8 cellular contexts compared by ENCODE assay signal in genomic region chr16:67872131-67872630, GRCh38. TPM values are rescaled to one million over a fixed set of nuclear protein-coding genes. Genes with fewer than 3 reads are reported as not detected.
DNase-seq lines count a peak whose midpoint lies in the region; ATAC-seq, FAIRE-seq and TF ChIP-seq lines count a peak whose summit lies in the region.

No MANE protein-coding gene starts in this region.

- intact Hi-C loops in MCF 10A (cut with micrococcal nuclease), result no loop called here

- peak overlapping the region; percentile 94 for H3K27ac Mint-ChIP-seq in MCF 10A (ENCODE audit: low read depth, unreplicated experiment)
- H3K27ac Mint-ChIP-seq in naive thymus-derived CD8-positive, alpha-beta T cell, result peak overlapping the region; percentile 70 to 95 (median 92)

- H3K4me1 Mint-ChIP-seq in MCF 10A (ENCODE audit: insufficient read depth, unreplicated experiment), result peaks cover 34% of the 10 kb centered on the region
- peaks cover 20 to 39% (median 33%) of the 10 kb centered on the region in 4 donors for H3K4me1 Mint-ChIP-seq in naive thymus-derived CD8-positive, alpha-beta T cell

- H3K9me3 Mint-ChIP-seq in MCF 10A (ENCODE audit: unreplicated experiment), result no peaks in the 10 kb centered on the region
- no peaks in the 10 kb centered on the region for H3K9me3 Mint-ChIP-seq in naive thymus-derived CD8-positive, alpha-beta T cell

- no peak for FAIRE-seq in H54 (lab: Jason Lieb, UNC)

- peaks cover 71% of the 10 kb centered on the region for H3K36me3 Mint-ChIP-seq in MCF 10A (ENCODE audit: insufficient read depth, unreplicated experiment)
- peaks cover 0 to 39% (median 6%) of the 10 kb centered on the region in 3 donors for H3K36me3 Mint-ChIP-seq in naive thymus-derived CD8-positive, alpha-beta T cell

- TF ChIP-seq CTCF in AG10803 (conservative IDR thresholded peaks at IDR 0.05; ENCODE audit: low read length) (no peak), MCF 10A (IDR thresholded peaks at IDR 0.05; ENCODE audit: unreplicated experiment) (no peak)

- no peak for TF ChIP-seq POLR2A in H54 (IDR thresholded peaks at IDR 0.05; ENCODE audit: low read depth, low read length)

- DNase-seq in AG10803 (ENCODE audit: low read depth) (no peak), MCF 10A (ENCODE audit: unreplicated experiment) (no peak), mucosa of gallbladder (ENCODE audit: low spot score) (no peak), H54 (ENCODE audit: insufficient read length, low spot score) (no peak)
- DNase-seq in Jurkat, Clone E6-1 (ENCODE audit: low read depth, low spot score), result no peak
- no peak for DNase-seq in naive thymus-derived CD8-positive, alpha-beta T cell

- H3K27me3 Mint-ChIP-seq in MCF 10A (ENCODE audit: insufficient read depth, unreplicated experiment), result no peaks in the 10 kb centered on the region
- H3K27me3 Mint-ChIP-seq in naive thymus-derived CD8-positive, alpha-beta T cell, result no peaks in the 10 kb centered on the region

- H3K4me3 ChIP-seq in AG10803 (ENCODE audit: low read length), result peak overlapping the region; percentile 91
- peak overlapping the region; percentile 77 for H3K4me3 ChIP-seq in Jurkat, Clone E6-1 (ENCODE audit: low read length)

- peak overlapping the region; percentile 89 for H3K4me3 Mint-ChIP-seq in MCF 10A (ENCODE audit: unreplicated experiment)
- H3K4me3 Mint-ChIP-seq in naive thymus-derived CD8-positive, alpha-beta T cell, result peak overlapping the region; percentile 75 to 95 (median 90)

- CTCF ChIA-PET in MCF 10A (lab: Yijun Ruan, JAX), result interaction anchor here (1.3 to 1.6 kb wide), 3 partner anchors 11 to 56 kb away, joined by 3 to 17 read pairs (median 5); no protein-coding TSS in a partner anchor

- BruUV-seq in MCF 10A (replicated peaks; lab: Mats Ljungman, UMichigan), result no TSS peak

- no peak for ATAC-seq in naive thymus-derived CD8-positive, alpha-beta T cell
- ATAC-seq in HG03139 (IDR thresholded peaks at IDR 0.05; ENCODE audit: unreplicated experiment) (no peak), GM21360 (IDR thresholded peaks at IDR 0.05; ENCODE audit: unreplicated experiment) (no peak)

- POLR2A ChIA-PET in MCF 10A (lab: Yijun Ruan, JAX), result interaction anchor here (0.7 to 2.9 kb wide), 7 partner anchors 10 to 153 kb away, joined by 3 to 23 read pairs (median 3); partner anchors contain the start of genes GFOD2 and NUTF2
- POLR2A ChIA-PET in naive thymus-derived CD8-positive, alpha-beta T cell (lab: Charles Lee), result interaction anchor here (0.6 to 2.6 kb wide), 5 partner anchors 14 to 353 kb away, joined by 3 to 16 read pairs (median 4); partner anchors contain the start of genes PSKH1 and PSMB10

RNA-seq across cellular contexts. Expression of gene EDC4, which starts 0.7 kb away (rescaled TPM):
- 109 TPM for polyA plus RNA-seq in Jurkat, Clone E6-1 (2012; ENCODE audit: insufficient read depth, insufficient read length)
- total RNA-seq in MCF 10A (2022) (50.9 and 51.3 TPM in 2 replicates), mucosa of gallbladder (59.5 TPM)
- 100 to 1,000 TPM; 123 to 136 TPM for total RNA-seq in naive thymus-derived CD8-positive, alpha-beta T cell
- 10 to 100 TPM; 22.7 to 44.0 (median 40.8) TPM for polyA plus RNA-seq in naive thymus-derived CD8-positive, alpha-beta T cell

RNA-seq across cellular contexts. Expression of gene NRN1L, which starts 12.5 kb away (rescaled TPM):
- not detected for polyA plus RNA-seq in Jurkat, Clone E6-1 (2012; ENCODE audit: insufficient read depth, insufficient read length)
- total RNA-seq in MCF 10A (2022) (0.81 TPM in 1 of 2 replicates, not detected in the other), mucosa of gallbladder (1.2 TPM)
- total RNA-seq in naive thymus-derived CD8-positive, alpha-beta T cell, result 1 to 10 TPM; 2.6 to 5.3 TPM
- polyA plus RNA-seq in naive thymus-derived CD8-positive, alpha-beta T cell, result not detected

RNA-seq across cellular contexts. Expression of gene PSKH1, which starts 20.9 kb away (rescaled TPM):
- polyA plus RNA-seq in Jurkat, Clone E6-1 (2012; ENCODE audit: insufficient read depth, insufficient read length), result 17.4 TPM
- total RNA-seq in MCF 10A (2022) (21.7 and 27.9 TPM in 2 replicates), mucosa of gallbladder (31.6 TPM)
- total RNA-seq in naive thymus-derived CD8-positive, alpha-beta T cell, result 10 to 100 TPM; 26.6 to 28.6 TPM
- polyA plus RNA-seq in naive thymus-derived CD8-positive, alpha-beta T cell, result 10 to 100 TPM; 20.8 to 34.5 (median 22.2) TPM

RNA-seq across cellular contexts. Expression of gene CENPT, which starts 24.7 kb away (rescaled TPM):
- 75.1 TPM for polyA plus RNA-seq in Jurkat, Clone E6-1 (2012; ENCODE audit: insufficient read depth, insufficient read length)
- total RNA-seq in MCF 10A (2022), result 30.9 and 35.5 TPM in 2 replicates
- 100 to 1,000 TPM; 108 to 117 TPM for total RNA-seq in naive thymus-derived CD8-positive, alpha-beta T cell
- polyA plus RNA-seq in naive thymus-derived CD8-positive, alpha-beta T cell, result 10 to 100 TPM; 11.8 to 17.8 (median 13.1) TPM
- 44.6 TPM for total RNA-seq in mucosa of gallbladder

RNA-seq across cellular contexts. Expression of gene NUTF2, which starts 25.4 kb away (rescaled TPM):
- polyA plus RNA-seq in Jurkat, Clone E6-1 (2012; ENCODE audit: insufficient read depth, insufficient read length), result 351 TPM
- total RNA-seq in MCF 10A (2022) (133 TPM in 2 replicates), mucosa of gallbladder (69.3 TPM)
- 10 to 100 TPM; 37.0 to 40.6 TPM for total RNA-seq in naive thymus-derived CD8-positive, alpha-beta T cell
- 100 to 1,000 TPM; 109 to 124 (median 114) TPM for polyA plus RNA-seq in naive thymus-derived CD8-positive, alpha-beta T cell
